In the genomic region with DNA sequence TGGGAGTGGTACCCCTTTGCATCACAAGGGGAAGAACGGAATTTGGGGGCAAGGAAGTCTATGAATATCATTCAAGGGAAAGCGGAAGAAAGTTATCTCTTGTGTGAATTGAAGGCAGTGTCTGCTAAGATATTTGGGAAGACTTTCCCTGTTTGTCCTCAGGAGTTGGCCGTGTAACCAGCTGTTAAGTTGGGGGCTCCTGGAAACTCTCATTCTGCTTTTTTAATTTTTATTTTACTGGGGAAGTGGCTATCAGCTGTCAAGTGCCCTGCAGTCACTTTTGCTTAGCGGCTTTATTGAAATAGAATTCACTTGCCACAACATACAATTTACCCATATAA, we compare ENCODE assay signal across 1 cellular context.
TF ChIP-seq lines count a peak whose summit lies in the region.

No MANE protein-coding gene starts in this region.

TF ChIP-seq in K562, 482 proteins besides CTCF, POLR2A, EP300 and RAD21:
- TF ChIP-seq FOXA3 (CRISPR knock-in tag; conservative IDR thresholded peaks at IDR 0.05 in 1 of 2, IDR thresholded peaks at IDR 0.05 in 1 of 2), result no peak
- TF ChIP-seq MBD2 (IDR thresholded peaks at IDR 0.05; ENCODE audit: borderline replicate concordance, low read depth), result no peak
- TF ChIP-seq MIER1 (IDR thresholded peaks at IDR 0.05; ENCODE audit: low read depth), result 0 out of 2 replicates have a peak, but pooled peaks have one; percentile 34
- TF ChIP-seq FOXP1 (CRISPR knock-in tag; IDR thresholded peaks at IDR 0.05), result no peak
